In genomic region chr14:23056257-23056955, GRCh38 we compare ENCODE assay signal across 8 cellular contexts. TPM values are rescaled to one million over a fixed set of nuclear protein-coding genes. Genes with fewer than 3 reads are reported as not detected.
DNase-seq lines count a peak whose midpoint lies in the region; ATAC-seq, FAIRE-seq and TF ChIP-seq lines count a peak whose summit lies in the region.

No MANE protein-coding gene starts in this region.

- H3K9me3 ChIP-seq in HepG2 (ENCODE audit: low read length) = no peaks in the 10 kb centered on the region

- TF ChIP-seq RAD21 in HepG2 (CRISPR knock-in tag; IDR thresholded peaks at IDR 0.05) = peak; percentile 63

- CTCF ChIA-PET in HepG2 (lab: Yijun Ruan, JAX; ENCODE audit: low intra/inter-chr PET ratio, low total read pairs) = interaction anchor here (0.7 to 8.5 kb wide), 11 partner anchors 12 to 499 kb away, joined by 3 to 173 read pairs (median 8); no protein-coding TSS in a partner anchor

- peak overlapping the region; percentile 55 to 88 (median 64) for H3K4me3 ChIP-seq in HepG2 (replicated peaks in 1 of 3; ENCODE audit: insufficient read depth in 1 of 3, low read depth in 2 of 3, low read length in 3 of 3)

- ATAC-seq in HG02981 (IDR thresholded peaks at IDR 0.05; ENCODE audit: unreplicated experiment) (peak; percentile 41), HepG2 (peak; percentile 74), GM21528 (IDR thresholded peaks at IDR 0.05; ENCODE audit: low FRiP score, unreplicated experiment) (no peak), GM19452 (IDR thresholded peaks at IDR 0.05; ENCODE audit: unreplicated experiment) (no peak)

- H3K36me3 ChIP-seq in HepG2 (replicated peaks in 1 of 2; ENCODE audit: control insufficient read depth in 1 of 2, insufficient read depth in 2 of 2, low read length in 2 of 2) = peaks cover 19 to 24% of the 10 kb centered on the region in 2 experiments

- peaks cover 0 to 6% of the 10 kb centered on the region in 2 experiments; a peak in 1 of 5 replicates for H3K27me3 ChIP-seq in HepG2 (ENCODE audit: control insufficient read depth in 1 of 2, insufficient read depth in 2 of 2, low read length in 2 of 2)

- no peak for TF ChIP-seq POLR2A in HepG2 (IDR thresholded peaks at IDR 0.05; ENCODE audit: insufficient read depth in 1 of 2, low read depth in 2 of 2, low read length in 2 of 2)

- BruUV-seq in HepG2 (replicated peaks; lab: Mats Ljungman, UMichigan) = no TSS peak

- H3K27ac ChIP-seq in HepG2 (ENCODE audit: extremely low read length, insufficient read depth, low read length) = no peak overlapping the region

- POLR2A ChIA-PET in HepG2 (lab: Yijun Ruan, JAX) = interaction anchor here (0.8 to 7.4 kb wide), 11 partner anchors 9 to 83 kb away, joined by 3 to 72 read pairs (median 12); partner anchors contain the start of genes ACIN1, AJUBA and C14orf119

- peaks cover 13% of the 10 kb centered on the region; the same call in 1 of the 2 replicates for H4K20me1 ChIP-seq in HepG2 (ENCODE audit: insufficient read depth, low read length)

- peak overlapping the region; percentile 98 for H3K4me2 ChIP-seq in HepG2 (ENCODE audit: low read depth, low read length)

- H3K4me1 ChIP-seq in HepG2 (ENCODE audit: insufficient read depth, low read length) = peaks cover 26% of the 10 kb centered on the region

- no peak for TF ChIP-seq EP300 in HepG2 (IDR thresholded peaks at IDR 0.05; ENCODE audit: low read depth in 2 of 2, low read length in 2 of 2)
- 0 out of 2 replicates have a peak, but pooled peaks have one; percentile 37 for TF ChIP-seq EP300 in HepG2 (CRISPR knock-in tag; IDR thresholded peaks at IDR 0.05; ENCODE audit: borderline replicate concordance)

- peaks cover 19% of the 10 kb centered on the region for H3K4me1 Mint-ChIP-seq in T-helper 1 cell treated with Interleukin-12 subunit alpha and Interleukin-12 subunit beta and Interleukin-4 antibody, amounts not matched to agents 30 μg/mL and 1 μg/mL, for 36 hours (ENCODE audit: low read depth)

- DNase-seq in GM13977 (ENCODE audit: low spot score) (peak; percentile 94), HepG2 (ENCODE audit: low spot score) (peak; percentile 81)
- DNase-seq in central memory CD4-positive, alpha-beta T cell = peak; percentile 55
- DNase-seq in stimulated activated CD4-positive, alpha-beta T cell treated with anti-CD3 and anti-CD28 coated beads, TNF-alpha, amount 100 ng/mL, for 24 hours (ENCODE audit: low read depth in 3 of 3) = peak; percentile 38 to 66 (median 44)

- no peaks in the 10 kb centered on the region for H3K9me3 Mint-ChIP-seq in T-helper 1 cell treated with Interleukin-12 subunit alpha and Interleukin-12 subunit beta and Interleukin-4 antibody, amounts not matched to agents 30 μg/mL and 1 μg/mL, for 36 hours

- H3K27ac Mint-ChIP-seq in T-helper 1 cell treated with Interleukin-12 subunit alpha and Interleukin-12 subunit beta and Interleukin-4 antibody, amounts not matched to agents 30 μg/mL and 1 μg/mL, for 36 hours = peak overlapping the region; percentile 73

- intact Hi-C loops in HepG2 (cut with micrococcal nuclease; ENCODE audit: unreplicated experiment) = no loop called here

- WGBS in HepG2 (ENCODE audit: low lambda C conversion rate) = 4% methylated on average over 14 of the region's 14 CpGs

- peak overlapping the region; percentile 88 for H3K4me3 Mint-ChIP-seq in T-helper 1 cell treated with Interleukin-12 subunit alpha and Interleukin-12 subunit beta and Interleukin-4 antibody, amounts not matched to agents 30 μg/mL and 1 μg/mL, for 36 hours

- in situ Hi-C loops in GM13977 (cut with MboI; ENCODE audit: low pct_unique_long_range_greater_than_20kb, low sequenced_read_pairs, unreplicated experiment) (loop anchor here (10.0 kb wide), 1 partner anchor 82 kb away; no protein-coding TSS in a partner anchor), HepG2 (cut with HindIII; ENCODE audit: extremely low pct_ligation_motif_present, low pct_unique_long_range_greater_than_20kb) (no loop called here)

- peaks cover 12% of the 10 kb centered on the region for H3K27me3 Mint-ChIP-seq in T-helper 1 cell treated with Interleukin-12 subunit alpha and Interleukin-12 subunit beta and Interleukin-4 antibody, amounts not matched to agents 30 μg/mL and 1 μg/mL, for 36 hours (ENCODE audit: low read depth)

- peak; percentile 81 for TF ChIP-seq CTCF in GM13977 (IDR thresholded peaks at IDR 0.05; ENCODE audit: extremely low read depth, insufficient read depth, missing control alignments)
- peak; percentile 98 for TF ChIP-seq CTCF in HepG2 (CRISPR knock-in tag; IDR thresholded peaks at IDR 0.05)

- H3K36me3 Mint-ChIP-seq in T-helper 1 cell treated with Interleukin-12 subunit alpha and Interleukin-12 subunit beta and Interleukin-4 antibody, amounts not matched to agents 30 μg/mL and 1 μg/mL, for 36 hours (ENCODE audit: low read depth) = peaks cover 17% of the 10 kb centered on the region

- peak overlapping the region; percentile 54; the same call in 1 of the 2 replicates for H3K9ac ChIP-seq in HepG2 (ENCODE audit: insufficient read depth, low read depth, low read length)

- H2AFZ ChIP-seq in HepG2 (ENCODE audit: low read length) = no peak overlapping the region

- peak; percentile 93 for FAIRE-seq in HepG2 (lab: Jason Lieb, UNC)

- no peaks in the 10 kb centered on the region for H3K79me2 ChIP-seq in HepG2 (ENCODE audit: insufficient read depth, low read length)

RNA-seq across cellular contexts. Expression of gene CDH24, which starts 0.9 kb away (rescaled TPM):
- 0.41 and 0.69 TPM in 2 replicates for total RNA-seq in HepG2 (2016; rRNA removed; fragmentation: Illumina TruSeq; extraction: Trizol)
- total RNA-seq in HepG2 (2016; cell fraction: cytosol; rRNA removed; fragmentation: Illumina TruSeq; extraction: Trizol; ENCODE audit: low read depth) = 0.35 and 0.40 TPM in 2 replicates
- 0.45 and 0.76 TPM in 2 replicates for total RNA-seq in HepG2 (2016; cell fraction: insoluble cytoplasmic fraction; rRNA removed; fragmentation: Illumina TruSeq; extraction: Trizol)
- total RNA-seq in HepG2 (2016; cell fraction: membrane; rRNA removed; fragmentation: Illumina TruSeq; extraction: Trizol) = 1.1 and 1.2 TPM in 2 replicates
- 0.56 and 0.59 TPM in 2 replicates for total RNA-seq in HepG2 (2016; cell fraction: nucleus; rRNA removed; fragmentation: Illumina TruSeq; extraction: Trizol)
- polyA plus RNA-seq in HepG2 (2011; rRNA removed) = 0.99 and 1.2 TPM in 2 replicates
- polyA plus RNA-seq in HepG2 (2011; cell fraction: cytosol; rRNA removed) = 0.41 and 0.76 TPM in 2 replicates
- 6.5 and 6.6 TPM in 2 replicates for polyA plus RNA-seq in HepG2 (2011; cell fraction: nucleus; rRNA removed)
- 0.50 and 0.55 TPM in 2 replicates for polyA plus RNA-seq in HepG2 (2012)
- polyA plus RNA-seq in HepG2 (2016; cell fraction: cytosol; fragmentation: Illumina TruSeq; extraction: Trizol; ENCODE audit: low read depth) = 0.59 and 0.70 TPM in 2 replicates
- 0.41 and 0.73 TPM in 2 replicates for polyA plus RNA-seq in HepG2 (2016; cell fraction: insoluble cytoplasmic fraction; fragmentation: Illumina TruSeq; extraction: Trizol; ENCODE audit: low read depth)
- polyA plus RNA-seq in HepG2 (2016; cell fraction: membrane; fragmentation: Illumina TruSeq; extraction: Trizol; ENCODE audit: low read depth) = 1.0 and 1.2 TPM in 2 replicates
- polyA plus RNA-seq in HepG2 (2016; cell fraction: nucleus; fragmentation: Illumina TruSeq; extraction: Trizol; ENCODE audit: insufficient read depth, low read depth) = 2.5 and 2.8 TPM in 2 replicates
- polyA minus RNA-seq in HepG2 (2011; rRNA and poly(A)+ RNA removed; ENCODE audit: low replicate concordance) = 1.1 and 16.3 TPM in 2 replicates
- 0.40 and 0.44 TPM in 2 replicates for polyA minus RNA-seq in HepG2 (2011; cell fraction: cytosol; rRNA and poly(A)+ RNA removed)
- 0.90 and 0.99 TPM in 2 replicates for polyA minus RNA-seq in HepG2 (2011; cell fraction: nucleus; rRNA and poly(A)+ RNA removed)

RNA-seq across cellular contexts. Expression of gene PSMB11, which starts 14.4 kb away (rescaled TPM):
- total RNA-seq in HepG2 (2016; rRNA removed; fragmentation: Illumina TruSeq; extraction: Trizol) = not detected in 2 replicates
- total RNA-seq in HepG2 (2016; cell fraction: cytosol; rRNA removed; fragmentation: Illumina TruSeq; extraction: Trizol; ENCODE audit: low read depth) = not detected in 2 replicates
- not detected in 2 replicates for total RNA-seq in HepG2 (2016; cell fraction: insoluble cytoplasmic fraction; rRNA removed; fragmentation: Illumina TruSeq; extraction: Trizol)
- not detected in 2 replicates for total RNA-seq in HepG2 (2016; cell fraction: membrane; rRNA removed; fragmentation: Illumina TruSeq; extraction: Trizol)
- not detected in 2 replicates for total RNA-seq in HepG2 (2016; cell fraction: nucleus; rRNA removed; fragmentation: Illumina TruSeq; extraction: Trizol)
- not detected in 2 replicates for polyA plus RNA-seq in HepG2 (2011; rRNA removed)
- polyA plus RNA-seq in HepG2 (2011; cell fraction: cytosol; rRNA removed) = not detected in 2 replicates
- not detected in 2 replicates for polyA plus RNA-seq in HepG2 (2011; cell fraction: nucleus; rRNA removed)
- not detected in 2 replicates for polyA plus RNA-seq in HepG2 (2012)
- not detected in 2 replicates for polyA plus RNA-seq in HepG2 (2016; cell fraction: cytosol; fragmentation: Illumina TruSeq; extraction: Trizol; ENCODE audit: low read depth)
- not detected in 2 replicates for polyA plus RNA-seq in HepG2 (2016; cell fraction: insoluble cytoplasmic fraction; fragmentation: Illumina TruSeq; extraction: Trizol; ENCODE audit: low read depth)
- polyA plus RNA-seq in HepG2 (2016; cell fraction: membrane; fragmentation: Illumina TruSeq; extraction: Trizol; ENCODE audit: low read depth) = not detected in 2 replicates
- not detected in 2 replicates for polyA plus RNA-seq in HepG2 (2016; cell fraction: nucleus; fragmentation: Illumina TruSeq; extraction: Trizol; ENCODE audit: insufficient read depth, low read depth)
- 0.10 TPM in 1 of 2 replicates, not detected in the other for polyA minus RNA-seq in HepG2 (2011; rRNA and poly(A)+ RNA removed; ENCODE audit: low replicate concordance)
- not detected in 2 replicates for polyA minus RNA-seq in HepG2 (2011; cell fraction: cytosol; rRNA and poly(A)+ RNA removed)
- polyA minus RNA-seq in HepG2 (2011; cell fraction: nucleus; rRNA and poly(A)+ RNA removed) = not detected in 2 replicates

RNA-seq across cellular contexts. Expression of gene PSMB5, which starts 21.7 kb away (rescaled TPM):
- 871 and 1,316 TPM in 2 replicates for total RNA-seq in HepG2 (2016; rRNA removed; fragmentation: Illumina TruSeq; extraction: Trizol)
- total RNA-seq in HepG2 (2016; cell fraction: cytosol; rRNA removed; fragmentation: Illumina TruSeq; extraction: Trizol; ENCODE audit: low read depth) = 296 and 327 TPM in 2 replicates
- 923 and 1,358 TPM in 2 replicates for total RNA-seq in HepG2 (2016; cell fraction: insoluble cytoplasmic fraction; rRNA removed; fragmentation: Illumina TruSeq; extraction: Trizol)
- 499 and 543 TPM in 2 replicates for total RNA-seq in HepG2 (2016; cell fraction: membrane; rRNA removed; fragmentation: Illumina TruSeq; extraction: Trizol)
- total RNA-seq in HepG2 (2016; cell fraction: nucleus; rRNA removed; fragmentation: Illumina TruSeq; extraction: Trizol) = 325 and 326 TPM in 2 replicates
- 566 and 705 TPM in 2 replicates for polyA plus RNA-seq in HepG2 (2011; rRNA removed)
- 909 and 1,129 TPM in 2 replicates for polyA plus RNA-seq in HepG2 (2011; cell fraction: cytosol; rRNA removed)
- 173 and 191 TPM in 2 replicates for polyA plus RNA-seq in HepG2 (2011; cell fraction: nucleus; rRNA removed)
- 459 and 476 TPM in 2 replicates for polyA plus RNA-seq in HepG2 (2012)
- polyA plus RNA-seq in HepG2 (2016; cell fraction: cytosol; fragmentation: Illumina TruSeq; extraction: Trizol; ENCODE audit: low read depth) = 281 and 292 TPM in 2 replicates
- 1,127 and 1,228 TPM in 2 replicates for polyA plus RNA-seq in HepG2 (2016; cell fraction: insoluble cytoplasmic fraction; fragmentation: Illumina TruSeq; extraction: Trizol; ENCODE audit: low read depth)
- 411 and 426 TPM in 2 replicates for polyA plus RNA-seq in HepG2 (2016; cell fraction: membrane; fragmentation: Illumina TruSeq; extraction: Trizol; ENCODE audit: low read depth)
- 421 and 445 TPM in 2 replicates for polyA plus RNA-seq in HepG2 (2016; cell fraction: nucleus; fragmentation: Illumina TruSeq; extraction: Trizol; ENCODE audit: insufficient read depth, low read depth)
- 455 and 971 TPM in 2 replicates for polyA minus RNA-seq in HepG2 (2011; rRNA and poly(A)+ RNA removed; ENCODE audit: low replicate concordance)
- 370 and 379 TPM in 2 replicates for polyA minus RNA-seq in HepG2 (2011; cell fraction: cytosol; rRNA and poly(A)+ RNA removed)
- polyA minus RNA-seq in HepG2 (2011; cell fraction: nucleus; rRNA and poly(A)+ RNA removed) = 156 and 157 TPM in 2 replicates

RNA-seq across cellular contexts. Expression of gene ACIN1, which starts 38.5 kb away (rescaled TPM):
- 102 and 165 TPM in 2 replicates for total RNA-seq in HepG2 (2016; rRNA removed; fragmentation: Illumina TruSeq; extraction: Trizol)
- 71.3 and 71.5 TPM in 2 replicates for total RNA-seq in HepG2 (2016; cell fraction: cytosol; rRNA removed; fragmentation: Illumina TruSeq; extraction: Trizol; ENCODE audit: low read depth)
- 79.7 and 163 TPM in 2 replicates for total RNA-seq in HepG2 (2016; cell fraction: insoluble cytoplasmic fraction; rRNA removed; fragmentation: Illumina TruSeq; extraction: Trizol)
- total RNA-seq in HepG2 (2016; cell fraction: membrane; rRNA removed; fragmentation: Illumina TruSeq; extraction: Trizol) = 59.8 and 62.7 TPM in 2 replicates
- 344 and 371 TPM in 2 replicates for total RNA-seq in HepG2 (2016; cell fraction: nucleus; rRNA removed; fragmentation: Illumina TruSeq; extraction: Trizol)
- 183 and 222 TPM in 2 replicates for polyA plus RNA-seq in HepG2 (2011; rRNA removed)
- polyA plus RNA-seq in HepG2 (2011; cell fraction: cytosol; rRNA removed) = 64.2 and 64.8 TPM in 2 replicates
- polyA plus RNA-seq in HepG2 (2011; cell fraction: nucleus; rRNA removed) = 997 and 1,030 TPM in 2 replicates
- 155 and 156 TPM in 2 replicates for polyA plus RNA-seq in HepG2 (2012)
- polyA plus RNA-seq in HepG2 (2016; cell fraction: cytosol; fragmentation: Illumina TruSeq; extraction: Trizol; ENCODE audit: low read depth) = 17.6 and 21.0 TPM in 2 replicates
- 105 and 132 TPM in 2 replicates for polyA plus RNA-seq in HepG2 (2016; cell fraction: insoluble cytoplasmic fraction; fragmentation: Illumina TruSeq; extraction: Trizol; ENCODE audit: low read depth)
- polyA plus RNA-seq in HepG2 (2016; cell fraction: membrane; fragmentation: Illumina TruSeq; extraction: Trizol; ENCODE audit: low read depth) = 29.3 and 37.8 TPM in 2 replicates
- 1,263 and 1,283 TPM in 2 replicates for polyA plus RNA-seq in HepG2 (2016; cell fraction: nucleus; fragmentation: Illumina TruSeq; extraction: Trizol; ENCODE audit: insufficient read depth, low read depth)
- polyA minus RNA-seq in HepG2 (2011; rRNA and poly(A)+ RNA removed; ENCODE audit: low replicate concordance) = 122 and 152 TPM in 2 replicates
- polyA minus RNA-seq in HepG2 (2011; cell fraction: cytosol; rRNA and poly(A)+ RNA removed) = 39.4 and 46.3 TPM in 2 replicates
- 630 and 693 TPM in 2 replicates for polyA minus RNA-seq in HepG2 (2011; cell fraction: nucleus; rRNA and poly(A)+ RNA removed)

RNA-seq across cellular contexts. Expression of gene C14orf119, which starts 38.9 kb away (rescaled TPM):
- 206 and 299 TPM in 2 replicates for total RNA-seq in HepG2 (2016; rRNA removed; fragmentation: Illumina TruSeq; extraction: Trizol)
- total RNA-seq in HepG2 (2016; cell fraction: cytosol; rRNA removed; fragmentation: Illumina TruSeq; extraction: Trizol; ENCODE audit: low read depth) = 51.0 and 54.6 TPM in 2 replicates
- total RNA-seq in HepG2 (2016; cell fraction: insoluble cytoplasmic fraction; rRNA removed; fragmentation: Illumina TruSeq; extraction: Trizol) = 204 and 326 TPM in 2 replicates
- 66.2 and 72.9 TPM in 2 replicates for total RNA-seq in HepG2 (2016; cell fraction: membrane; rRNA removed; fragmentation: Illumina TruSeq; extraction: Trizol)
- total RNA-seq in HepG2 (2016; cell fraction: nucleus; rRNA removed; fragmentation: Illumina TruSeq; extraction: Trizol) = 67.0 and 72.0 TPM in 2 replicates
- 104 and 117 TPM in 2 replicates for polyA plus RNA-seq in HepG2 (2011; rRNA removed)
- polyA plus RNA-seq in HepG2 (2011; cell fraction: cytosol; rRNA removed) = 125 and 157 TPM in 2 replicates
- polyA plus RNA-seq in HepG2 (2011; cell fraction: nucleus; rRNA removed) = 52.9 and 72.4 TPM in 2 replicates
- 79.1 and 104 TPM in 2 replicates for polyA plus RNA-seq in HepG2 (2012)
- 39.1 and 40.5 TPM in 2 replicates for polyA plus RNA-seq in HepG2 (2016; cell fraction: cytosol; fragmentation: Illumina TruSeq; extraction: Trizol; ENCODE audit: low read depth)
- polyA plus RNA-seq in HepG2 (2016; cell fraction: insoluble cytoplasmic fraction; fragmentation: Illumina TruSeq; extraction: Trizol; ENCODE audit: low read depth) = 290 and 316 TPM in 2 replicates
- polyA plus RNA-seq in HepG2 (2016; cell fraction: membrane; fragmentation: Illumina TruSeq; extraction: Trizol; ENCODE audit: low read depth) = 46.1 and 51.5 TPM in 2 replicates
- 112 and 120 TPM in 2 replicates for polyA plus RNA-seq in HepG2 (2016; cell fraction: nucleus; fragmentation: Illumina TruSeq; extraction: Trizol; ENCODE audit: insufficient read depth, low read depth)
- polyA minus RNA-seq in HepG2 (2011; rRNA and poly(A)+ RNA removed; ENCODE audit: low replicate concordance) = 101 and 161 TPM in 2 replicates
- 54.7 and 61.1 TPM in 2 replicates for polyA minus RNA-seq in HepG2 (2011; cell fraction: cytosol; rRNA and poly(A)+ RNA removed)
- 24.1 and 38.5 TPM in 2 replicates for polyA minus RNA-seq in HepG2 (2011; cell fraction: nucleus; rRNA and poly(A)+ RNA removed)

Comparison
In these comparisons a context has a peak if more than half of its experiments do, and no peak if none do; other contexts are left out.
1. DNase-seq: peak in every context shown above with its lines; median percentile 94 in GM13977; 81 in HepG2; 55 in central memory CD4-positive, alpha-beta T cell; 44 in stimulated activated CD4-positive, alpha-beta T cell treated with anti-CD3 and anti-CD28 coated beads, TNF-alpha, amount 100 ng/mL, for 24 hours.
2. ATAC-seq: peak in HG02981 (single experiment) and HepG2 (single experiment); none in GM21528 (single experiment) and GM19452 (single experiment).